ENCODE assay signal across 11 cellular contexts in genomic region chr1:162697140-162697895, GRCh38.
DNase-seq lines count a peak whose midpoint lies in the region; ATAC-seq and TF ChIP-seq lines count a peak whose summit lies in the region.
"Had no signal": no experiment of that assay in that cellular context is flagged by ENCODE, and none has a peak within 500 bp of the region (broad histone marks: within the 10 kb centered on the region; RNA-seq: fewer than 3 reads in every experiment).

No MANE protein-coding gene starts in this region.

- BruUV-seq in MCF 10A (replicated peaks; lab: Mats Ljungman, UMichigan) (no TSS peak), mammary epithelial cell (replicated peaks; lab: Mats Ljungman, UMichigan) (no TSS peak)

- intact Hi-C loops in MCF 10A (cut with micrococcal nuclease) (no loop called here), mammary epithelial cell (cut with micrococcal nuclease) (no loop called here)

- H3K79me2 ChIP-seq in mammary epithelial cell (ENCODE audit: insufficient read depth, low read length) = no peaks in the 10 kb centered on the region

- H3K4me3 ChIP-seq in mammary epithelial cell (replicated peaks in 1 of 3; ENCODE audit: insufficient read depth in 1 of 3, low read depth in 2 of 3, low read length in 3 of 3) (no peak overlapping the region), WERI-Rb-1 (ENCODE audit: low read depth, low read length) (no peak overlapping the region), liver (ENCODE audit: low read depth in 1 of 3, low read length in 3 of 3) (no peak overlapping the region), tibial nerve (no peak overlapping the region)

- H3K36me3 Mint-ChIP-seq in MCF 10A (ENCODE audit: insufficient read depth, unreplicated experiment) = no peaks in the 10 kb centered on the region

- H3K27ac Mint-ChIP-seq in MCF 10A (ENCODE audit: low read depth, unreplicated experiment) = peak overlapping the region; percentile 36

- dilution Hi-C loops in mammary epithelial cell (cut with HindIII; ENCODE audit: low sequenced_read_pairs) = no loop called here

- peaks cover 25% of the 10 kb centered on the region for H3K4me1 Mint-ChIP-seq in MCF 10A (ENCODE audit: insufficient read depth, unreplicated experiment)

- H3K9me3 ChIP-seq in mammary epithelial cell (replicated peaks; ENCODE audit: insufficient read depth, low read length) (no peaks in the 10 kb centered on the region), WERI-Rb-1 (ENCODE audit: severe bottlenecking) (peaks cover 4% of the 10 kb centered on the region), liver (ENCODE audit: control insufficient read depth in 4 of 4, low read length in 3 of 4) (no peaks in the 10 kb centered on the region), tibial nerve (no peaks in the 10 kb centered on the region)

- TF ChIP-seq EP300 in tibial nerve (IDR thresholded peaks at IDR 0.05) = no peak

- H3K4me1 ChIP-seq in mammary epithelial cell (ENCODE audit: insufficient read depth, low read length) (peaks cover 12% of the 10 kb centered on the region), liver (ENCODE audit: control insufficient read depth in 4 of 4, insufficient read depth in 4 of 4, low read length in 3 of 4) (peaks cover 0 to 10% (median 7%) of the 10 kb centered on the region in 4 donors), tibial nerve (peaks cover 0 to 43% (median 17%) of the 10 kb centered on the region in 4 donors)

- no peak overlapping the region for H2AFZ ChIP-seq in mammary epithelial cell (ENCODE audit: low read depth, low read length)

- 89% methylated on average over 6 of the region's 6 CpGs for WGBS in mammary epithelial cell (ENCODE audit: low coverage, missing lambda C conversion rate)
- 76% methylated on average over 6 of the region's 6 CpGs for WGBS in liver
- 55 to 60% methylated on average over 6 of the region's 6 CpGs for WGBS in tibial nerve, 2 donors

- H3K27me3 Mint-ChIP-seq in MCF 10A (ENCODE audit: insufficient read depth, unreplicated experiment) = no peaks in the 10 kb centered on the region

- H3K36me3 ChIP-seq in mammary epithelial cell (ENCODE audit: insufficient read depth, low read length) (no peaks in the 10 kb centered on the region), WERI-Rb-1 (no peaks in the 10 kb centered on the region), liver (ENCODE audit: control insufficient read depth in 4 of 4, insufficient read depth in 3 of 4, low read depth in 1 of 4, low read length in 3 of 4) (no peaks in the 10 kb centered on the region), tibial nerve (no peaks in the 10 kb centered on the region)

- no peak for TF ChIP-seq CTCF in MCF 10A (IDR thresholded peaks at IDR 0.05; ENCODE audit: unreplicated experiment)
- no peak for TF ChIP-seq CTCF in mammary epithelial cell (conservative IDR thresholded peaks at IDR 0.05 in 1 of 2, IDR thresholded peaks at IDR 0.05 in 1 of 2; ENCODE audit: extremely low read depth in 1 of 2, insufficient read depth in 1 of 2, low read depth in 1 of 2, low read length in 2 of 2)
- TF ChIP-seq CTCF in WERI-Rb-1 (IDR thresholded peaks at IDR 0.05; ENCODE audit: low read depth, low read length) = no peak
- no peak for TF ChIP-seq CTCF in liver (IDR thresholded peaks at IDR 0.05; ENCODE audit: low read depth, low read length, missing input control)
- TF ChIP-seq CTCF in tibial nerve (IDR thresholded peaks at IDR 0.05) = no peak

- no peak overlapping the region for H3K4me3 Mint-ChIP-seq in MCF 10A (ENCODE audit: unreplicated experiment)

- H3K27me3 ChIP-seq in mammary epithelial cell (ENCODE audit: insufficient read depth, low read length) = no peaks in the 10 kb centered on the region
- H3K27me3 ChIP-seq in WERI-Rb-1 (ENCODE audit: insufficient read depth, low read depth, severe bottlenecking) = no peaks in the 10 kb centered on the region
- no peaks in the 10 kb centered on the region for H3K27me3 ChIP-seq in liver (ENCODE audit: control insufficient read depth in 4 of 4, insufficient read depth in 4 of 4, low read length in 3 of 4)
- no peaks in the 10 kb centered on the region for H3K27me3 ChIP-seq in tibial nerve

- no peaks in the 10 kb centered on the region for H3K9me3 Mint-ChIP-seq in MCF 10A (ENCODE audit: unreplicated experiment)

- DNase-seq in MCF 10A (ENCODE audit: unreplicated experiment) = peak; percentile 35
- no peak for DNase-seq in mammary epithelial cell
- DNase-seq in WERI-Rb-1 = no peak
- DNase-seq in tibial nerve (ENCODE audit: low spot score in 2 of 2) = no peak
- DNase-seq in GM03348 (ENCODE audit: low spot score) = no peak
- no peak for DNase-seq in ecto neural progenitor cell (ENCODE audit: low spot score)
- DNase-seq: activated CD4-positive, CD25-positive, alpha-beta regulatory T cell; activated effector memory CD4-positive, alpha-beta T cell treated with anti-CD3 and anti-CD28 coated beads, Interleukin-2, amount 50 U/mL, for 16 hours; AML-193 had no signal

- no peak for TF ChIP-seq RAD21 in liver (IDR thresholded peaks at IDR 0.05)

- H4K20me1 ChIP-seq in mammary epithelial cell (ENCODE audit: insufficient read depth, low read length) = no peaks in the 10 kb centered on the region

- POLR2A ChIA-PET in MCF 10A (lab: Yijun Ruan, JAX) = interaction anchor here (1.0 to 11.6 kb wide), 6 partner anchors 12 to 93 kb away, joined by 3 to 99 read pairs (median 4); partner anchors contain the start of gene HSD17B7

- no peak overlapping the region for H3K4me2 ChIP-seq in mammary epithelial cell (ENCODE audit: insufficient read depth, low read depth, low read length)

- no peak for TF ChIP-seq POLR2A in tibial nerve (IDR thresholded peaks at IDR 0.05)

- no peak overlapping the region for H3K27ac ChIP-seq in mammary epithelial cell (ENCODE audit: insufficient read depth, low read depth, low read length)
- H3K27ac ChIP-seq in WERI-Rb-1 = peak overlapping the region; percentile 93
- no peak overlapping the region for H3K27ac ChIP-seq in liver (ENCODE audit: low read depth in 1 of 2, low read length in 2 of 2)
- peak overlapping the region; percentile 21 to 87 (median 76) for H3K27ac ChIP-seq in tibial nerve

- no peak overlapping the region for H3K9ac ChIP-seq in mammary epithelial cell (ENCODE audit: insufficient read depth, low read length)
- H3K9ac ChIP-seq in liver (ENCODE audit: low read depth in 1 of 2, low read length in 2 of 2) = no peak overlapping the region

- in situ Hi-C loops in mammary epithelial cell (cut with MboI; ENCODE audit: low sequenced_read_pairs in 2 of 2) = no loop called here

- no peak for ATAC-seq in GM18861 (IDR thresholded peaks at IDR 0.05; ENCODE audit: unreplicated experiment)

- CTCF ChIA-PET in MCF 10A (lab: Yijun Ruan, JAX) = interaction anchor here (0.5 to 10.6 kb wide), 15 partner anchors 9 to 421 kb away, joined by 3 to 75 read pairs (median 3); no protein-coding TSS in a partner anchor
- CTCF ChIA-PET in mammary epithelial cell (lab: Charles Lee; ENCODE audit: low non-redundant PET) = no interaction called here

TF ChIP-seq in liver, 16 proteins besides CTCF, POLR2A, EP300 and RAD21:
- TF ChIP-seq MAX (IDR thresholded peaks at IDR 0.05) = no peak
- TF ChIP-seq YY1 (IDR thresholded peaks at IDR 0.05) = no peak
- TF ChIP-seq NR2F2 (IDR thresholded peaks at IDR 0.05) = no peak
- TF ChIP-seq RXRA (IDR thresholded peaks at IDR 0.05) = no peak
- no peak for TF ChIP-seq GABPA (IDR thresholded peaks at IDR 0.05 in 1 of 2, conservative IDR thresholded peaks at IDR 0.05 in 1 of 2)
- peak; percentile 30 for TF ChIP-seq SP1 (IDR thresholded peaks at IDR 0.05)

Comparison
In these comparisons a context has a peak if more than half of its experiments do, and no peak if none do; other contexts are left out.
1. H3K27ac ChIP-seq: peak in WERI-Rb-1 (single experiment) and tibial nerve (4 of 4); none in mammary epithelial cell (single experiment) and liver (0 of 2).